19 cellular contexts compared by ENCODE assay signal in genomic region chr16:60729052-60729451, GRCh38.
DNase-seq lines count a peak whose midpoint lies in the region; ATAC-seq lines count a peak whose summit lies in the region.
"Had no signal": no experiment of that assay in that cellular context is flagged by ENCODE, and none has a peak within 500 bp of the region (broad histone marks: within the 10 kb centered on the region; RNA-seq: fewer than 3 reads in every experiment).

No MANE protein-coding gene starts in this region.

- peaks cover 0 to 8% of the 10 kb centered on the region in 2 donors for H3K36me3 Mint-ChIP-seq in activated naive CD4-positive, alpha-beta T cell treated with anti-CD3 and anti-CD28 coated beads, Interleukin-2, amount 50 U/mL, for 72 hours
- H3K36me3 Mint-ChIP-seq: CD8-positive, alpha-beta T cell had no signal

- no peak overlapping the region for H3K27ac Mint-ChIP-seq in activated naive CD4-positive, alpha-beta T cell treated with anti-CD3 and anti-CD28 coated beads, Interleukin-2, amount 50 U/mL, for 72 hours
- H3K27ac Mint-ChIP-seq: B cell; CD8-positive, alpha-beta T cell; H9 had no signal

- H3K9me3 Mint-ChIP-seq in activated naive CD4-positive, alpha-beta T cell treated with anti-CD3 and anti-CD28 coated beads, Interleukin-2, amount 50 U/mL, for 72 hours: peaks cover 22 to 26% of the 10 kb centered on the region in 2 donors

- DNase-seq in COLO829 (ENCODE audit: low spot score) (peak; percentile 13), LHCN-M2 (ENCODE audit: low read depth) (peak; percentile 1), astrocyte of the hippocampus (ENCODE audit: low read depth, low spot score) (peak; percentile 44), iris pigment epithelial cell (ENCODE audit: low read depth) (peak; percentile 4), AML-193 (lab: John Stamatoyannopoulos, UW) (no peak), SKM-1 treated with dmso at 0.1 percent for 144 hours (lab: John Stamatoyannopoulos, UW; ENCODE audit: unreplicated experiment) (no peak), NCI-H1048 (lab: John Stamatoyannopoulos, UW) (no peak)
- no peak for DNase-seq in activated naive CD4-positive, alpha-beta T cell treated with anti-CD3 and anti-CD28 coated beads, Interleukin-2, amount 50 U/mL, for 72 hours (ENCODE audit: low spot score in 2 of 2)
- DNase-seq: CD8-positive, alpha-beta T cell; COR-L47; DMS 273 treated with DMSO at 0.1 percent for 48 hours; DMS53; DND-41; EL; H9; IMR-90 had no signal

- no peak for ATAC-seq in activated naive CD4-positive, alpha-beta T cell treated with anti-CD3 and anti-CD28 coated beads, Interleukin-2, amount 50 U/mL, for 72 hours
- ATAC-seq: A549; CD8-positive, alpha-beta T cell; K562 had no signal

Comparison
In these comparisons a context has a peak if more than half of its experiments do, and no peak if none do; other contexts are left out.
1. DNase-seq: peak in COLO829 (single experiment), LHCN-M2 (single experiment), astrocyte of the hippocampus (single experiment) and iris pigment epithelial cell (single experiment); none in activated naive CD4-positive, alpha-beta T cell treated with anti-CD3 and anti-CD28 coated beads, Interleukin-2, amount 50 U/mL, for 72 hours (0 of 2), AML-193 (0 of 2), SKM-1 treated with dmso at 0.1 percent for 144 hours (single experiment) and NCI-H1048 (single experiment).